11 cellular contexts compared by ENCODE assay signal in the genomic region with DNA sequence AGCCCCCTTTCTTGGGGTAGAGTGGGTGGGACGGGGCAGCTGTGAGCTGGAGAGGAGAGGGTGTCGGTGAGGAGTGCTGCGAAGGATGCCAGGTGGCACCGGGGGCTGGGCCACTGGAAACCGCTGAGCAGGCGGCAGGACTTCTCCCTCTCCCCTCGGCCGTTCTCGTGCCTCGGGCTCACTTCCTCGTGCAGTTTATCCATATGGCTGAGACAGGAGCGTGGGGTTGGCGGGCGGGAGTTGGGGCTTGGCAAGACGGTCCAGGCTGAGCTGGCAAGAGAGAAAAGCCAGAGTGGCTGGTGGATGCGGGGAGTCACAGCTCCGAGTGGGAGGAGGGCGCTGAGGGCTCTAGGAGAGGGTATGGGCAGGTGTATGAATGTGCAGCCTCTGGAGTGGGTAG. TPM values are rescaled to one million over a fixed set of nuclear protein-coding genes. Genes with fewer than 3 reads are reported as not detected.
DNase-seq lines count a peak whose midpoint lies in the region; ATAC-seq and TF ChIP-seq lines count a peak whose summit lies in the region.
"Had no signal": no experiment of that assay in that cellular context is flagged by ENCODE, and none has a peak within 500 bp of the region (broad histone marks: within the 10 kb centered on the region; RNA-seq: fewer than 3 reads in every experiment).

No MANE protein-coding gene starts in this region.

- H3K79me2 ChIP-seq in ACC112 (ENCODE audit: control insufficient read depth, insufficient read depth, low read length, unreplicated experiment), result peaks cover 14% of the 10 kb centered on the region

- no peaks in the 10 kb centered on the region for H3K27me3 Mint-ChIP-seq in nephron (ENCODE audit: low read depth)
- H3K27me3 Mint-ChIP-seq in activated CD4-positive, alpha-beta T cell treated with anti-CD3 and anti-CD28 coated beads, Interleukin-2, amount 10 ng/mL, durations not matched to agents 24 days and 14 days, result no peaks in the 10 kb centered on the region
- H3K27me3 Mint-ChIP-seq: naive B cell had no signal

- H3K4me1 ChIP-seq in ACC112 (ENCODE audit: control insufficient read depth, insufficient read depth, low read length, unreplicated experiment) (peaks cover 10% of the 10 kb centered on the region), HEK293 (ENCODE audit: control insufficient read depth, insufficient read depth, low read length) (no peaks in the 10 kb centered on the region; the same call in 1 of the 2 replicates), colonic mucosa (peaks cover 4% of the 10 kb centered on the region)

- POLR2A ChIA-PET in HEK293 (lab: Yijun Ruan, JAX), result interaction anchor here (1.0 kb wide), 1 partner anchor 13 kb away, joined by 3 read pairs; no protein-coding TSS in a partner anchor

- CTCF ChIA-PET in HEK293 (lab: Yijun Ruan, JAX), result interaction anchor here (1.8 kb wide), 1 partner anchor 18 kb away, joined by 7 read pairs; no protein-coding TSS in a partner anchor

- no peaks in the 10 kb centered on the region for H3K9me3 Mint-ChIP-seq in nephron
- H3K9me3 Mint-ChIP-seq in activated CD4-positive, alpha-beta T cell treated with anti-CD3 and anti-CD28 coated beads, Interleukin-2, amount 10 ng/mL, durations not matched to agents 24 days and 14 days, result no peaks in the 10 kb centered on the region
- H3K9me3 Mint-ChIP-seq: naive B cell had no signal

- H3K36me3 ChIP-seq in ACC112 (ENCODE audit: insufficient read depth, low read length), result no peaks in the 10 kb centered on the region
- peaks cover 0 to 4% of the 10 kb centered on the region in 2 experiments; a peak in 1 of 3 replicates for H3K36me3 ChIP-seq in HEK293 (ENCODE audit: control insufficient read depth in 2 of 2, insufficient read depth in 1 of 2, low read length in 2 of 2)
- no peaks in the 10 kb centered on the region for H3K36me3 ChIP-seq in colonic mucosa

- H3K27ac ChIP-seq in ACC112 (ENCODE audit: low read depth, low read length) (no peak overlapping the region), HEK293 (ENCODE audit: extremely low read depth, low read depth, low read length) (no peak overlapping the region), colonic mucosa (peak overlapping the region; percentile 27)

- H3K9ac ChIP-seq in colonic mucosa (ENCODE audit: low read depth in 2 of 2, low read length in 2 of 2), result peak overlapping the region; percentile 26 to 56

- intact Hi-C loops in colonic mucosa (cut with DNase I), result no loop called here
- intact Hi-C loops in activated CD4-positive, alpha-beta T cell treated with anti-CD3 and anti-CD28 coated beads, Interleukin-2, amount 10 ng/mL, durations not matched to agents 24 days and 14 days (cut with micrococcal nuclease), result no loop called here

- TF ChIP-seq CTCF in HEK293 (tag by site-specific recombination; IDR thresholded peaks at IDR 0.05), result no peak
- no peak for TF ChIP-seq CTCF in colonic mucosa (IDR thresholded peaks at IDR 0.05)
- no peak for TF ChIP-seq CTCF in nephron (IDR thresholded peaks at IDR 0.05; ENCODE audit: unreplicated experiment in 3 of 3)

- H3K27me3 ChIP-seq in ACC112 (ENCODE audit: insufficient read depth, low read length) (no peaks in the 10 kb centered on the region), colonic mucosa (no peaks in the 10 kb centered on the region)

- H3K27ac Mint-ChIP-seq in nephron, result peak overlapping the region; percentile 44 to 91 (median 76)
- no peak overlapping the region for H3K27ac Mint-ChIP-seq in activated CD4-positive, alpha-beta T cell treated with anti-CD3 and anti-CD28 coated beads, Interleukin-2, amount 10 ng/mL, durations not matched to agents 24 days and 14 days

- ATAC-seq in HG03045 (IDR thresholded peaks at IDR 0.05; ENCODE audit: unreplicated experiment) (no peak), GM19395 (IDR thresholded peaks at IDR 0.05; ENCODE audit: unreplicated experiment) (no peak)
- ATAC-seq: activated CD4-positive, CD25-positive, alpha-beta regulatory T cell treated with anti-CD3 and anti-CD28 coated beads, Interleukin-2, amount 50 U/mL, for 24 hours had no signal

- H3K9me3 ChIP-seq in HEK293 (ENCODE audit: control insufficient read depth, insufficient read depth, low read depth, low read length) (no peaks in the 10 kb centered on the region), colonic mucosa (no peaks in the 10 kb centered on the region)

- no peaks in the 10 kb centered on the region for H3K36me3 Mint-ChIP-seq in nephron (ENCODE audit: low read depth)
- no peaks in the 10 kb centered on the region for H3K36me3 Mint-ChIP-seq in activated CD4-positive, alpha-beta T cell treated with anti-CD3 and anti-CD28 coated beads, Interleukin-2, amount 10 ng/mL, durations not matched to agents 24 days and 14 days (ENCODE audit: low read depth)
- H3K36me3 Mint-ChIP-seq: naive B cell had no signal

- peak overlapping the region in 2 of 3 experiments; percentile 36 to 47 for H3K4me3 Mint-ChIP-seq in nephron
- no peak overlapping the region for H3K4me3 Mint-ChIP-seq in activated CD4-positive, alpha-beta T cell treated with anti-CD3 and anti-CD28 coated beads, Interleukin-2, amount 10 ng/mL, durations not matched to agents 24 days and 14 days

- H3K4me3 ChIP-seq in ACC112 (ENCODE audit: low read depth, low read length) (peak overlapping the region; percentile 50), HEK293 (ENCODE audit: low read depth, low read length) (no peak overlapping the region), colonic mucosa (no peak overlapping the region)

- no peak for DNase-seq in colonic mucosa
- DNase-seq in activated CD4-positive, alpha-beta T cell treated with anti-CD3 and anti-CD28 coated beads, Interleukin-2, amount 10 ng/mL, durations not matched to agents 24 days and 14 days, result no peak
- DNase-seq in stimulated activated CD4-positive, alpha-beta T cell treated with anti-CD3 and anti-CD28 coated beads, Interleukin-12 subunit alpha, Interleukin-12 subunit beta, amount 100 ng/mL, for 4 hours, result no peak
- DNase-seq: H7, naive B cell had no signal

- H3K4me1 Mint-ChIP-seq in nephron, result peaks cover 63% of the 10 kb centered on the region
- peaks cover 12% of the 10 kb centered on the region for H3K4me1 Mint-ChIP-seq in activated CD4-positive, alpha-beta T cell treated with anti-CD3 and anti-CD28 coated beads, Interleukin-2, amount 10 ng/mL, durations not matched to agents 24 days and 14 days

- peak overlapping the region; percentile 48 for H2AFZ ChIP-seq in ACC112 (ENCODE audit: low read length, unreplicated experiment)

TF ChIP-seq in HEK293, 187 proteins besides CTCF, POLR2A, EP300 and RAD21:
- TF ChIP-seq ZNF600 (tag by site-specific recombination; IDR thresholded peaks at IDR 0.05), result no peak
- TF ChIP-seq ZNF654 (tag by site-specific recombination; IDR thresholded peaks at IDR 0.05; ENCODE audit: low read depth), result no peak
- no peak for TF ChIP-seq ZNF701 (tag by site-specific recombination; IDR thresholded peaks at IDR 0.05)
- no peak for TF ChIP-seq ZNF571 (tag by site-specific recombination; IDR thresholded peaks at IDR 0.05)
- no peak for TF ChIP-seq ZNF157 (tag by site-specific recombination; IDR thresholded peaks at IDR 0.05)
- TF ChIP-seq PRDM1 (tag by site-specific recombination; IDR thresholded peaks at IDR 0.05), result no peak
- TF ChIP-seq, protein P1, sequence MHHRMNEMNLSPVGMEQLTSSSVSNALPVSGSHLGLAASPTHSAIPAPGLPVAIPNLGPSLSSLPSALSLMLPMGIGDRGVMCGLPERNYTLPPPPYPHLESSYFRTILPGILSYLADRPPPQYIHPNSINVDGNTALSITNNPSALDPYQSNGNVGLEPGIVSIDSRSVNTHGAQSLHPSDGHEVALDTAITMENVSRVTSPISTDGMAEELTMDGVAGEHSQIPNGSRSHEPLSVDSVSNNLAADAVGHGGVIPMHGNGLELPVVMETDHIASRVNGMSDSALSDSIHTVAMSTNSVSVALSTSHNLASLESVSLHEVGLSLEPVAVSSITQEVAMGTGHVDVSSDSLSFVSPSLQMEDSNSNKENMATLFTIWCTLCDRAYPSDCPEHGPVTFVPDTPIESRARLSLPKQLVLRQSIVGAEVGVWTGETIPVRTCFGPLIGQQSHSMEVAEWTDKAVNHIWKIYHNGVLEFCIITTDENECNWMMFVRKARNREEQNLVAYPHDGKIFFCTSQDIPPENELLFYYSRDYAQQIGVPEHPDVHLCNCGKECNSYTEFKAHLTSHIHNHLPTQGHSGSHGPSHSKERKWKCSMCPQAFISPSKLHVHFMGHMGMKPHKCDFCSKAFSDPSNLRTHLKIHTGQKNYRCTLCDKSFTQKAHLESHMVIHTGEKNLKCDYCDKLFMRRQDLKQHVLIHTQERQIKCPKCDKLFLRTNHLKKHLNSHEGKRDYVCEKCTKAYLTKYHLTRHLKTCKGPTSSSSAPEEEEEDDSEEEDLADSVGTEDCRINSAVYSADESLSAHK (tag by site-specific recombination; IDR thresholded peaks at IDR 0.05), result peak; percentile 71

RNA-seq across cellular contexts. Expression of a gene that starts 8.2 kb away (rescaled TPM):
- total RNA-seq in colonic mucosa, result 10 to 100 TPM in 1 of 2 donors, 1 to 10 TPM in 1; 8.4 to 15.8 TPM
- 16.6 and 20.9 TPM in 2 replicates for total RNA-seq in activated CD4-positive, alpha-beta T cell treated with anti-CD3 and anti-CD28 coated beads, Interleukin-2, amount 10 ng/mL, durations not matched to agents 24 days and 14 days

RNA-seq across cellular contexts. Expression of a gene that starts 12.1 kb away (rescaled TPM):
- total RNA-seq in colonic mucosa, result not detected
- not detected in 2 replicates for total RNA-seq in activated CD4-positive, alpha-beta T cell treated with anti-CD3 and anti-CD28 coated beads, Interleukin-2, amount 10 ng/mL, durations not matched to agents 24 days and 14 days

RNA-seq across cellular contexts. Expression of a gene that starts 23.3 kb away (rescaled TPM):
- 10 to 100 TPM in 1 of 2 donors, 1 to 10 TPM in 1; 2.4 to 24.0 TPM for total RNA-seq in colonic mucosa
- total RNA-seq in activated CD4-positive, alpha-beta T cell treated with anti-CD3 and anti-CD28 coated beads, Interleukin-2, amount 10 ng/mL, durations not matched to agents 24 days and 14 days, result 40.7 and 41.7 TPM in 2 replicates

RNA-seq across cellular contexts. Expression of a gene that starts 30.6 kb away (rescaled TPM):
- total RNA-seq in colonic mucosa, result 100 to 1,000 TPM; 240 to 336 TPM
- 105 and 122 TPM in 2 replicates for total RNA-seq in activated CD4-positive, alpha-beta T cell treated with anti-CD3 and anti-CD28 coated beads, Interleukin-2, amount 10 ng/mL, durations not matched to agents 24 days and 14 days

RNA-seq across cellular contexts. Expression of a gene that starts 37.0 kb away (rescaled TPM):
- 10 to 100 TPM; 19.4 to 31.6 TPM for total RNA-seq in colonic mucosa
- 34.1 and 37.5 TPM in 2 replicates for total RNA-seq in activated CD4-positive, alpha-beta T cell treated with anti-CD3 and anti-CD28 coated beads, Interleukin-2, amount 10 ng/mL, durations not matched to agents 24 days and 14 days
